ENCODE assay signal across 9 cellular contexts in the genomic region with DNA sequence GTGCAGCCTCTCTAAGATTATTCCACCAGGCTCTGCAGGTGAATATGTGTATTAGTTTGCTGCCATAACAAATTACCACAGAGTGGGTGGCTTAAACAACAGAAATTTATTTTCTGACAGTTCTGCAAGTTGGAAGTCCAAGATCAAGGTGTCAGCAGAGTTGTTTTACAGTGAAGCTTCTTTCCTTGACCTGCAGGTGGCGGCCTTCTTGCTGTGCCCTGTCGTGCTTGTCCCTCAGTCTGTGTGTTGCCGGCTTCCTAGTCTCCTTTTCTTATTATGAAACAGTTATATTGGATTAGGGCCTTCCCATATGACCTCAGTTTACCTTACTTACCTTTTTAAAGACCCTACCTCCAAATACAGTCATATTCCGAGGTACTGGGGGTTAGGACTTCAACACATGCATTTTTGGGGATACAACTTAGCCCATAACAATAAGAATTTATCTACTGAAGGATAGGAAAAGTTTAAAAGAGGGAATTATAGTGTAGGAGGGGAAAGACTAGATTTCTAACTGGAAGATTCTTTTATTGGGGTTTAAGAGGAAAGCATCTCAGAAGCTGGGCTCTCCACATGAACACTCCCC.
A peak's percentile ranks its signal among the peaks of the same experiment; 100 is the strongest.
DNase-seq lines count a peak whose midpoint lies in the region; ATAC-seq, FAIRE-seq and TF ChIP-seq lines count a peak whose summit lies in the region.
"Had no signal": no experiment of that assay in that cellular context is flagged by ENCODE, and none has a peak within 500 bp of the region (broad histone marks: within the 10 kb centered on the region; RNA-seq: fewer than 3 reads in every experiment).

No MANE protein-coding gene starts in this region.

- H3K79me2 ChIP-seq in SK-N-SH (ENCODE audit: insufficient read depth) = no peaks in the 10 kb centered on the region

- H3K4me1 ChIP-seq in SK-N-SH (ENCODE audit: control insufficient read depth in 1 of 2, insufficient read depth in 2 of 2, low read depth in 1 of 2, low read length in 1 of 2) (no peaks in the 10 kb centered on the region), adrenal gland (replicated peaks in 1 of 2) (peaks cover 0 to 3% of the 10 kb centered on the region in 2 donors), thyroid gland (no peaks in the 10 kb centered on the region)

- H3K27me3 ChIP-seq in SK-N-SH (ENCODE audit: insufficient read depth) (peaks cover 13% of the 10 kb centered on the region; the same call in 1 of the 2 replicates), adrenal gland (no peaks in the 10 kb centered on the region), thyroid gland (no peaks in the 10 kb centered on the region)

- no peaks in the 10 kb centered on the region; the same call in 1 of the 2 replicates for H3K9me2 ChIP-seq in SK-N-SH

- TF ChIP-seq CTCF in D721Med (IDR thresholded peaks at IDR 0.05; ENCODE audit: insufficient read depth, missing control alignments) (peak; percentile 60), SK-N-SH (IDR thresholded peaks at IDR 0.05) (peak; percentile 61), adrenal gland (IDR thresholded peaks at IDR 0.05) (peak in 4 of 6 experiments; percentile 4 to 48 (median 27)), thyroid gland (IDR thresholded peaks at IDR 0.05) (peak in 3 of 6 experiments; percentile 28 to 66 (median 33))

- no peaks in the 10 kb centered on the region for H4K20me1 ChIP-seq in SK-N-SH (ENCODE audit: insufficient read depth)

- TF ChIP-seq RAD21 in SK-N-SH (IDR thresholded peaks at IDR 0.05; ENCODE audit: low read length) = no peak

- no peaks in the 10 kb centered on the region for H3K36me3 ChIP-seq in SK-N-SH (replicated peaks in 1 of 2; ENCODE audit: control insufficient read depth in 1 of 2, insufficient read depth in 2 of 2, low read length in 1 of 2)
- H3K36me3 ChIP-seq in adrenal gland (replicated peaks in 1 of 2) = no peaks in the 10 kb centered on the region
- no peaks in the 10 kb centered on the region for H3K36me3 ChIP-seq in thyroid gland

- no peak for TF ChIP-seq POLR2A in adrenal gland (IDR thresholded peaks at IDR 0.05)
- no peak for TF ChIP-seq POLR2A in thyroid gland (IDR thresholded peaks at IDR 0.05)

- H3K4me3 ChIP-seq in SK-N-SH (ENCODE audit: low read depth in 2 of 2, low read length in 1 of 2) (peak overlapping the region in 1 of 2 experiments; percentile 33; a peak in 1 of 4 replicates), adrenal gland (no peak overlapping the region), thyroid gland (replicated peaks in 1 of 3) (no peak overlapping the region)

- no peaks in the 10 kb centered on the region for H3K9me3 ChIP-seq in SK-N-SH
- H3K9me3 ChIP-seq in adrenal gland (replicated peaks in 1 of 3) = no peaks in the 10 kb centered on the region
- H3K9me3 ChIP-seq in thyroid gland = no peaks in the 10 kb centered on the region

- POLR2A ChIA-PET in SK-N-SH (lab: Yijun Ruan, JAX) = no interaction called here

- no peak overlapping the region for H3K27ac ChIP-seq in SK-N-SH (ENCODE audit: low read depth in 2 of 2, low read length in 1 of 2)
- H3K27ac ChIP-seq in adrenal gland = no peak overlapping the region
- H3K27ac ChIP-seq in thyroid gland = no peak overlapping the region

- ATAC-seq in GM19328 (IDR thresholded peaks at IDR 0.05; ENCODE audit: unreplicated experiment) = peak; percentile 87
- ATAC-seq in HG03457 (IDR thresholded peaks at IDR 0.05; ENCODE audit: unreplicated experiment) = peak; percentile 78

- FAIRE-seq in D721Med (lab: Jason Lieb, UNC) = no peak
- FAIRE-seq: TTC549 had no signal

- H3K9ac ChIP-seq in SK-N-SH = no peak overlapping the region

- no peak overlapping the region for H3K4me2 ChIP-seq in SK-N-SH

- intact Hi-C loops in adrenal gland (cut with DNase I) (no loop called here), thyroid gland (cut with DNase I) (no loop called here)

- 2% methylated on average over 4 of the region's 4 CpGs for WGBS in SK-N-SH (ENCODE audit: low lambda C conversion rate)
- 35 to 47% (median 37%) methylated on average over 4 of the region's 4 CpGs for WGBS in adrenal gland, 4 donors
- 44 to 46% methylated on average over 4 of the region's 4 CpGs for WGBS in thyroid gland, 2 donors

- CTCF ChIA-PET in SK-N-SH (lab: Yijun Ruan, JAX) = interaction anchor here (0.6 to 2.7 kb wide), 15 partner anchors 10 to 82 kb away, joined by 3 to 20 read pairs (median 3); no protein-coding TSS in a partner anchor

- DNase-seq in D721Med (ENCODE audit: insufficient read length, low spot score) (no peak), SK-N-SH (no peak), adrenal gland (peak in 4 of 7 donors; percentile 22 to 44 (median 34)), medulla oblongata (ENCODE audit: extremely low spot score) (peak; percentile 41), thyroid gland (peak; percentile 38 to 50), superior temporal gyrus (ENCODE audit: extremely low spot score) (no peak)

- H2AFZ ChIP-seq in SK-N-SH (ENCODE audit: low read depth) = no peak overlapping the region

- TF ChIP-seq EP300 in SK-N-SH (IDR thresholded peaks at IDR 0.05; ENCODE audit: borderline replicate concordance in 1 of 2, low read depth in 1 of 2, low read length in 1 of 2) = no peak

- H3F3A ChIP-seq in SK-N-SH (replicated peaks; ENCODE audit: insufficient read depth) = no peaks in the 10 kb centered on the region

TF ChIP-seq in SK-N-SH, 30 proteins besides CTCF, POLR2A, EP300 and RAD21:
- no peak for TF ChIP-seq MXI1 (IDR thresholded peaks at IDR 0.05; ENCODE audit: low read depth, low read length)
- TF ChIP-seq, protein P1, sequence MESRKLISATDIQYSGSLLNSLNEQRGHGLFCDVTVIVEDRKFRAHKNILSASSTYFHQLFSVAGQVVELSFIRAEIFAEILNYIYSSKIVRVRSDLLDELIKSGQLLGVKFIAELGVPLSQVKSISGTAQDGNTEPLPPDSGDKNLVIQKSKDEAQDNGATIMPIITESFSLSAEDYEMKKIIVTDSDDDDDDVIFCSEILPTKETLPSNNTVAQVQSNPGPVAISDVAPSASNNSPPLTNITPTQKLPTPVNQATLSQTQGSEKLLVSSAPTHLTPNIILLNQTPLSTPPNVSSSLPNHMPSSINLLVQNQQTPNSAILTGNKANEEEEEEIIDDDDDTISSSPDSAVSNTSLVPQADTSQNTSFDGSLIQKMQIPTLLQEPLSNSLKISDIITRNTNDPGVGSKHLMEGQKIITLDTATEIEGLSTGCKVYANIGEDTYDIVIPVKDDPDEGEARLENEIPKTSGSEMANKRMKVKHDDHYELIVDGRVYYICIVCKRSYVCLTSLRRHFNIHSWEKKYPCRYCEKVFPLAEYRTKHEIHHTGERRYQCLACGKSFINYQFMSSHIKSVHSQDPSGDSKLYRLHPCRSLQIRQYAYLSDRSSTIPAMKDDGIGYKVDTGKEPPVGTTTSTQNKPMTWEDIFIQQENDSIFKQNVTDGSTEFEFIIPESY (IDR thresholded peaks at IDR 0.05; ENCODE audit: borderline replicate concordance, low read depth) = no peak

Comparison
In these comparisons a context has a peak if more than half of its experiments do, and no peak if none do; other contexts are left out.
1. DNase-seq: peak in adrenal gland (4 of 7), medulla oblongata (single experiment) and thyroid gland (2 of 2); none in D721Med (single experiment), SK-N-SH (single experiment) and superior temporal gyrus (single experiment).